In the genomic region with DNA sequence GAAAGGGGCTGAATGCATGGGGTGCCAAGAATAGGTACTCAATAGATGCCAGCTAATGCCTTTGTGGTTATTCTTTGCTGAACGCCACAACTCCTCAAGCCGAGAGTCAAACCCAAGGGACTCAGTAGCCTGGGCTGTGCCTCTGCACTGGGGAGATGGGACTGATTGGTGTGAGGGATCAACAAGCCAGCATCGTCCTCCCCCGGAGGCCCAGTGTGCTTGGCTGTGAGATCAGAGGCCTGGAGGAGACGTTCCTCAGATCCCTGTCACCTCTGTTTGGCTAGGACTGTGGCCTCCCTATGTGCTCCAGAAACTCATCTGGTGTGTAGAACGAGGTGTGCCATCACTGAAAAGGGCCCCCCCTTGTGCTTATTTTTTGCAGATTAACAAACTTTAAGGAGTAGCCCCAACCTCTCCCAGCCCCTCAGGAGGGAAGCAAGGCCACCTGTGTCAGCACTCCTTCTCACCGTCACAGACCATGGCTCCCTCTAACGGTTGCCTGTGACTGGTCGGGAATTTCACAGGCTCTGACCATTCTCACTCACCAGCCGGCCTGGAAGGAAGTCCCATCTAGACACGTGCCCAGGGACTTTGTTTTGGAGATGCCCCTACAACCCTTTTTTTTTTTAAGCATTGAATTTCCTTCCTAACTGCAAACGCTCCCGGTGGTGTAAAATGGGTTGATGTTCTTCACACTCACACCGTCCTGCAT, we compare ENCODE assay signal across 10 cellular contexts.
DNase-seq lines count a peak whose midpoint lies in the region; ATAC-seq, FAIRE-seq and TF ChIP-seq lines count a peak whose summit lies in the region.
"Had no signal": no experiment of that assay in that cellular context is flagged by ENCODE, and none has a peak within 500 bp of the region (broad histone marks: within the 10 kb centered on the region; RNA-seq: fewer than 3 reads in every experiment).

No MANE protein-coding gene starts in this region.

- no peak overlapping the region for H3K4me2 ChIP-seq in A549
- no peak overlapping the region for H3K4me2 ChIP-seq in mammary epithelial cell (ENCODE audit: insufficient read depth, low read depth, low read length)

- no peaks in the 10 kb centered on the region for H3K79me2 ChIP-seq in mammary epithelial cell (ENCODE audit: insufficient read depth, low read length)

- peak; percentile 23 to 31; a peak in 2 of 5 replicates for TF ChIP-seq RAD21 in A549 (conservative IDR thresholded peaks at IDR 0.05 in 1 of 2, IDR thresholded peaks at IDR 0.05 in 1 of 2)

- ATAC-seq in A549 (peak in 1 of 2 experiments; percentile 63; a peak in 3 of 6 replicates), left lobe of liver (peak; percentile 32)

- H3K4me1 ChIP-seq in A549 (no peaks in the 10 kb centered on the region), mammary epithelial cell (ENCODE audit: insufficient read depth, low read length) (no peaks in the 10 kb centered on the region)

- H3K9me3 Mint-ChIP-seq in chondrocyte (ENCODE audit: low read depth), result no peaks in the 10 kb centered on the region

- in situ Hi-C loops in mammary epithelial cell (cut with MboI; ENCODE audit: low sequenced_read_pairs in 2 of 2) (no loop called here), GM13976 (cut with MboI; ENCODE audit: low sequenced_read_pairs, unreplicated experiment) (no loop called here)

- CTCF ChIA-PET in A549 (lab: Yijun Ruan, JAX) (no interaction called here), mammary epithelial cell (lab: Charles Lee; ENCODE audit: low non-redundant PET) (no interaction called here)

- no TSS peak for BruUV-seq in mammary epithelial cell (replicated peaks; lab: Mats Ljungman, UMichigan)

- intact Hi-C loops in mammary epithelial cell (cut with micrococcal nuclease), result no loop called here

- no peak overlapping the region for H3K9ac ChIP-seq in mammary epithelial cell (ENCODE audit: insufficient read depth, low read length)

- H2AFZ ChIP-seq in mammary epithelial cell (ENCODE audit: low read depth, low read length), result no peak overlapping the region

- TF ChIP-seq CTCF in A549 (IDR thresholded peaks at IDR 0.05), result no peak
- peak; percentile 74 for TF ChIP-seq CTCF in chondrocyte (IDR thresholded peaks at IDR 0.05)
- TF ChIP-seq CTCF in mammary epithelial cell (conservative IDR thresholded peaks at IDR 0.05 in 1 of 2, IDR thresholded peaks at IDR 0.05 in 1 of 2; ENCODE audit: extremely low read depth in 1 of 2, insufficient read depth in 1 of 2, low read depth in 1 of 2, low read length in 2 of 2), result no peak
- TF ChIP-seq CTCF in GM13976 (IDR thresholded peaks at IDR 0.05; ENCODE audit: borderline replicate concordance, control extremely low read depth, extremely low read depth, insufficient read depth, missing control alignments), result no peak

- WGBS in A549 (ENCODE audit: missing lambda C conversion rate), result 68% methylated on average over 14 of the region's 14 CpGs
- WGBS in mammary epithelial cell (ENCODE audit: low coverage, missing lambda C conversion rate), result 83% methylated on average over 14 of the region's 14 CpGs

- no peak overlapping the region for H3K4me3 Mint-ChIP-seq in chondrocyte (ENCODE audit: unreplicated experiment)
- H3K4me3 Mint-ChIP-seq: CD4-positive, CD25-positive, alpha-beta regulatory T cell had no signal

- H3K4me3 ChIP-seq in A549 (no peak overlapping the region), H7 (ENCODE audit: insufficient read depth, low read depth, low read length) (no peak overlapping the region), mammary epithelial cell (replicated peaks in 1 of 3; ENCODE audit: insufficient read depth in 1 of 3, low read depth in 2 of 3, low read length in 3 of 3) (no peak overlapping the region)

- H3K9me3 ChIP-seq in A549, result no peaks in the 10 kb centered on the region
- H3K9me3 ChIP-seq in mammary epithelial cell (replicated peaks; ENCODE audit: insufficient read depth, low read length), result no peaks in the 10 kb centered on the region

- FAIRE-seq in A549 (lab: Jason Lieb, UNC) (no peak), GM19239 (lab: Jason Lieb, UNC) (no peak)

- DNase-seq in A549 (ENCODE audit: low read depth in 1 of 2, low spot score in 1 of 2) (peak; percentile 12 to 33), H7 (peak; percentile 83), chondrocyte (ENCODE audit: low spot score) (peak; percentile 57), left lobe of liver (ENCODE audit: low spot score) (no peak), mammary epithelial cell (no peak), GM13976 (ENCODE audit: low spot score) (no peak), GM19239 (ENCODE audit: insufficient read length, low spot score) (no peak)
- DNase-seq in stimulated activated CD4-positive, alpha-beta T cell treated with anti-CD3 and anti-CD28 coated beads, Interleukin-12 subunit alpha, Interleukin-12 subunit beta, amount 100 ng/mL, for 4 hours, result no peak
- DNase-seq: CD4-positive, CD25-positive, alpha-beta regulatory T cell; NCI-H2081 had no signal

- H3K27me3 ChIP-seq in H7 (ENCODE audit: control insufficient read depth, insufficient read depth, low read length) (no peaks in the 10 kb centered on the region; the same call in 1 of the 2 replicates), mammary epithelial cell (ENCODE audit: insufficient read depth, low read length) (no peaks in the 10 kb centered on the region)

- peak overlapping the region in 1 of 2 experiments; percentile 25; a peak in 1 of 6 replicates for H3K27ac ChIP-seq in A549
- H3K27ac ChIP-seq in mammary epithelial cell (ENCODE audit: insufficient read depth, low read depth, low read length), result no peak overlapping the region

- peaks cover 23% of the 10 kb centered on the region for H3K4me1 Mint-ChIP-seq in chondrocyte (ENCODE audit: low read depth)
- H3K4me1 Mint-ChIP-seq: CD4-positive, CD25-positive, alpha-beta regulatory T cell had no signal

- H3K36me3 Mint-ChIP-seq in chondrocyte (ENCODE audit: low read depth), result no peaks in the 10 kb centered on the region
- H3K36me3 Mint-ChIP-seq: CD4-positive, CD25-positive, alpha-beta regulatory T cell had no signal

- no peak overlapping the region for H3K27ac Mint-ChIP-seq in chondrocyte (ENCODE audit: unreplicated experiment)
- H3K27ac Mint-ChIP-seq: CD4-positive, CD25-positive, alpha-beta regulatory T cell had no signal

- dilution Hi-C loops in mammary epithelial cell (cut with HindIII; ENCODE audit: low sequenced_read_pairs), result no loop called here

- H4K20me1 ChIP-seq in mammary epithelial cell (ENCODE audit: insufficient read depth, low read length), result no peaks in the 10 kb centered on the region

- H3K27me3 Mint-ChIP-seq in chondrocyte (ENCODE audit: low read depth), result no peaks in the 10 kb centered on the region

- TF ChIP-seq POLR2A in A549 (IDR thresholded peaks at IDR 0.05; ENCODE audit: low read length), result no peak

- POLR2A ChIA-PET in A549 (lab: Yijun Ruan, JAX), result no interaction called here

- H3K36me3 ChIP-seq in H7 (replicated peaks; ENCODE audit: control insufficient read depth, insufficient read depth, low read length) (no peaks in the 10 kb centered on the region), mammary epithelial cell (ENCODE audit: insufficient read depth, low read length) (no peaks in the 10 kb centered on the region)

- TF ChIP-seq EP300 in A549 (IDR thresholded peaks at IDR 0.05), result no peak

TF ChIP-seq in A549, 52 proteins besides CTCF, POLR2A, EP300 and RAD21:
- TF ChIP-seq, protein P1, sequence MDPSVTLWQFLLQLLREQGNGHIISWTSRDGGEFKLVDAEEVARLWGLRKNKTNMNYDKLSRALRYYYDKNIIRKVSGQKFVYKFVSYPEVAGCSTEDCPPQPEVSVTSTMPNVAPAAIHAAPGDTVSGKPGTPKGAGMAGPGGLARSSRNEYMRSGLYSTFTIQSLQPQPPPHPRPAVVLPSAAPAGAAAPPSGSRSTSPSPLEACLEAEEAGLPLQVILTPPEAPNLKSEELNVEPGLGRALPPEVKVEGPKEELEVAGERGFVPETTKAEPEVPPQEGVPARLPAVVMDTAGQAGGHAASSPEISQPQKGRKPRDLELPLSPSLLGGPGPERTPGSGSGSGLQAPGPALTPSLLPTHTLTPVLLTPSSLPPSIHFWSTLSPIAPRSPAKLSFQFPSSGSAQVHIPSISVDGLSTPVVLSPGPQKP (IDR thresholded peaks at IDR 0.05; ENCODE audit: low read depth, low read length), result no peak
- 0 out of 3 replicates have a peak, but pooled peaks have one; percentile 12 for TF ChIP-seq SMC3 (IDR thresholded peaks at IDR 0.05)
TF ChIP-seq in A549: peak in this region for 1.

Comparison
In these comparisons a context has a peak if more than half of its experiments do, and no peak if none do; other contexts are left out.
1. DNase-seq: peak in A549 (2 of 2), H7 (single experiment) and chondrocyte (single experiment); none in left lobe of liver (single experiment), mammary epithelial cell (single experiment), GM13976 (single experiment), GM19239 (single experiment) and stimulated activated CD4-positive, alpha-beta T cell treated with anti-CD3 and anti-CD28 coated beads, Interleukin-12 subunit alpha, Interleukin-12 subunit beta, amount 100 ng/mL, for 4 hours (single experiment).